13 cellular contexts compared by ENCODE assay signal in genomic region chr18:53422896-53423295, GRCh38.
"Had no signal": no experiment of that assay in that cellular context is flagged by ENCODE, and none has a peak within 500 bp of the region (broad histone marks: within the 10 kb centered on the region; RNA-seq: fewer than 3 reads in every experiment).

No MANE protein-coding gene starts in this region.

- H3K4me3 Mint-ChIP-seq: activated CD4-positive, alpha-beta memory T cell treated with anti-CD3 and anti-CD28 coated beads, Interleukin-2, amount 10 ng/mL, durations not matched to agents 7 days and 5 days; immature natural killer cell; memory B cell; natural killer cell had no signal

- H3K27ac ChIP-seq: cardiac muscle cell, esophagus squamous epithelium, vagina had no signal

- ATAC-seq: natural killer cell, right cardiac atrium had no signal

- H3K4me1 ChIP-seq: esophagus squamous epithelium, vagina had no signal

- H3K27ac Mint-ChIP-seq: activated CD4-positive, alpha-beta memory T cell treated with anti-CD3 and anti-CD28 coated beads, Interleukin-2, amount 10 ng/mL, durations not matched to agents 7 days and 5 days; immature natural killer cell; memory B cell; natural killer cell; progenitor cell of endocrine pancreas had no signal

- H3K27me3 ChIP-seq: cardiac muscle cell, esophagus squamous epithelium, vagina had no signal

- H3K4me1 Mint-ChIP-seq: activated CD4-positive, alpha-beta memory T cell treated with anti-CD3 and anti-CD28 coated beads, Interleukin-2, amount 10 ng/mL, durations not matched to agents 7 days and 5 days; immature natural killer cell; memory B cell; natural killer cell had no signal

- DNase-seq: activated CD4-positive, alpha-beta memory T cell treated with anti-CD3 and anti-CD28 coated beads, Interleukin-2, amount 10 ng/mL, durations not matched to agents 7 days and 5 days; activated CD8-positive, alpha-beta memory T cell treated with anti-CD3 and anti-CD28 coated beads, Interleukin-2, amount 50 U/mL, for 4 hours; esophagus squamous epithelium; foreskin fibroblast; immature natural killer cell; natural killer cell; occipital lobe; right cardiac atrium; small intestine had no signal

- H3K36me3 ChIP-seq: cardiac muscle cell, esophagus squamous epithelium, vagina had no signal

- H3K36me3 Mint-ChIP-seq: immature natural killer cell, memory B cell, natural killer cell had no signal

- H3K27me3 Mint-ChIP-seq: activated CD4-positive, alpha-beta memory T cell treated with anti-CD3 and anti-CD28 coated beads, Interleukin-2, amount 10 ng/mL, durations not matched to agents 7 days and 5 days; memory B cell; progenitor cell of endocrine pancreas had no signal

- H3K4me3 ChIP-seq: cardiac muscle cell, esophagus squamous epithelium, vagina had no signal

- H3K9me3 ChIP-seq: esophagus squamous epithelium, vagina had no signal
